26 cellular contexts compared by ENCODE assay signal in the genomic region with DNA sequence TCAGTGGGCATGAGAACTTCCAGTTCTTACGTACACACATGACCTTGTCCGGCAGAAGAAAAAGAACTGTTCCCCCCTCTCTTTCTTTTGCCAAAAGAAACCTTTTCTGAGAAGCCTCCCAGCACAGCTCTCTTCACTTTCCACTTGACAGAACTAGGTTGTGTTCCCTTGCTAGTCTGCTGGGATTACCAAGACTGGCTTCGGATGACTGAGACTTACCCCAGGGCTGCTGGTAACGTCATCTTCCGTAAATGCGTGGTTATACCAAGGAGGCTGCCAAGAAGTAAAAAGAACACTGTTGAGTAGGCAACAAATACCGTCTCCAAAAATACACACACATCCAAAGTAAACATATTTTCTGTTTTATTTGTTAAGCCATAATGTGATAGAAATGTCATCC.
DNase-seq lines count a peak whose midpoint lies in the region; ATAC-seq and TF ChIP-seq lines count a peak whose summit lies in the region.
"Had no signal": no experiment of that assay in that cellular context is flagged by ENCODE, and none has a peak within 500 bp of the region (broad histone marks: within the 10 kb centered on the region; RNA-seq: fewer than 3 reads in every experiment).

No MANE protein-coding gene starts in this region.

- peak; percentile 25 for DNase-seq in PC-3
- no peak for DNase-seq in chondrocyte (ENCODE audit: low spot score)
- DNase-seq in fibroblast of villous mesenchyme (ENCODE audit: low read depth): peak; percentile 6
- DNase-seq in sciatic nerve (ENCODE audit: low spot score): no peak
- DNase-seq in tibial nerve (ENCODE audit: low spot score in 2 of 2): no peak
- DNase-seq in NCI-H345 treated with DMSO at 0.1 percent for 48 hours (lab: John Stamatoyannopoulos, UW; ENCODE audit: unreplicated experiment): no peak
- DNase-seq in AG08396 (ENCODE audit: low spot score): no peak
- no peak for DNase-seq in left ventricle myocardium inferior
- DNase-seq: activated CD4-positive, alpha-beta T cell treated with anti-CD3 and anti-CD28 coated beads, Interleukin-2, amount 50 U/mL, for 1 hour; activated CD8-positive, alpha-beta memory T cell treated with anti-CD3 and anti-CD28 coated beads, Interleukin-2, amount 10 ng/mL, durations not matched to agents 7 days and 5 days; activated T-cell treated with anti-CD3 and anti-CD28 coated beads, Interleukin-2, amount 50 U/mL, for 48 hours; COR-L47; DMS53; H9; heart left ventricle; Kasumi-1; NCI-H1092; NCI-H187; NCI-H526 treated with DMSO at 0.1 percent for 48 hours; SIG-M5; small intestine; stimulated activated CD4-positive, alpha-beta T cell treated with anti-CD3 and anti-CD28 coated beads, Interleukin-1b, Interleukin-23, amount 100 ng/mL, for 48 hours had no signal

- peak overlapping the region; percentile 45 for H3K27ac Mint-ChIP-seq in chondrocyte (ENCODE audit: unreplicated experiment)
- H3K27ac Mint-ChIP-seq: activated CD8-positive, alpha-beta memory T cell treated with anti-CD3 and anti-CD28 coated beads, Interleukin-2, amount 10 ng/mL, durations not matched to agents 7 days and 5 days; H9 had no signal

- TF ChIP-seq CTCF in PC-3 (conservative IDR thresholded peaks at IDR 0.05; ENCODE audit: low read depth, low read length) (no peak), chondrocyte (IDR thresholded peaks at IDR 0.05) (no peak), fibroblast of villous mesenchyme (IDR thresholded peaks at IDR 0.05; ENCODE audit: insufficient read depth, low read depth, low read length) (no peak), tibial nerve (IDR thresholded peaks at IDR 0.05) (no peak), left ventricle myocardium inferior (IDR thresholded peaks at IDR 0.05; ENCODE audit: borderline replicate concordance) (no peak)

- POLR2A ChIA-PET in PC-3 (lab: Charles Lee; ENCODE audit: unreplicated experiment): no interaction called here

- no peaks in the 10 kb centered on the region for H4K20me1 ChIP-seq in PC-3 (ENCODE audit: low read length)
- H4K20me1 ChIP-seq: BLaER1 treated with 17β-estradiol and CSF1 and Interleukin-3, amounts not matched to agents 10 nM and 100 nM had no signal

- H3K4me1 Mint-ChIP-seq in chondrocyte (ENCODE audit: low read depth): peaks cover 9% of the 10 kb centered on the region
- H3K4me1 Mint-ChIP-seq: activated CD8-positive, alpha-beta memory T cell treated with anti-CD3 and anti-CD28 coated beads, Interleukin-2, amount 10 ng/mL, durations not matched to agents 7 days and 5 days had no signal

- peak overlapping the region; percentile 32; the same call in 1 of the 2 replicates for H2AFZ ChIP-seq in PC-3 (ENCODE audit: low read length)

- BruUV-seq in PC-3 (replicated peaks; lab: Mats Ljungman, UMichigan): no TSS peak

- H3K4me1 ChIP-seq in PC-3 (ENCODE audit: insufficient read depth, low read length): no peaks in the 10 kb centered on the region
- no peaks in the 10 kb centered on the region for H3K4me1 ChIP-seq in tibial nerve
- no peaks in the 10 kb centered on the region for H3K4me1 ChIP-seq in left ventricle myocardium inferior
- H3K4me1 ChIP-seq: BLaER1 treated with 17β-estradiol and CSF1 and Interleukin-3, amounts not matched to agents 10 nM and 100 nM; heart left ventricle had no signal

- H3K36me3 ChIP-seq in PC-3 (ENCODE audit: low read depth, low read length) (no peaks in the 10 kb centered on the region), tibial nerve (no peaks in the 10 kb centered on the region), left ventricle myocardium inferior (no peaks in the 10 kb centered on the region)
- H3K36me3 ChIP-seq: BLaER1 treated with 17β-estradiol and CSF1 and Interleukin-3, amounts not matched to agents 10 nM and 100 nM; heart left ventricle; neutrophil had no signal

- H3K9me2 ChIP-seq in PC-3 (replicated peaks; ENCODE audit: low read length): no peaks in the 10 kb centered on the region

- H3K36me3 Mint-ChIP-seq in chondrocyte (ENCODE audit: low read depth): no peaks in the 10 kb centered on the region
- H3K36me3 Mint-ChIP-seq: activated CD8-positive, alpha-beta memory T cell treated with anti-CD3 and anti-CD28 coated beads, Interleukin-2, amount 10 ng/mL, durations not matched to agents 7 days and 5 days had no signal

- no peak overlapping the region for H3K4me2 ChIP-seq in PC-3 (ENCODE audit: low read length)
- H3K4me2 ChIP-seq: BLaER1 treated with 17β-estradiol and CSF1 and Interleukin-3, amounts not matched to agents 10 nM and 100 nM had no signal

- no peaks in the 10 kb centered on the region for H3F3A ChIP-seq in PC-3 (ENCODE audit: low read length, unreplicated experiment)

- intact Hi-C loops in PC-3 (cut with micrococcal nuclease): no loop called here
- intact Hi-C loops in sciatic nerve (cut with DNase I): no loop called here
- intact Hi-C loops in left ventricle myocardium inferior (cut with micrococcal nuclease): no loop called here

- TF ChIP-seq EP300 in tibial nerve (IDR thresholded peaks at IDR 0.05): no peak

- H3K4me3 ChIP-seq in PC-3 (ENCODE audit: low read length) (no peak overlapping the region), fibroblast of villous mesenchyme (ENCODE audit: low read depth, low read length) (no peak overlapping the region), tibial nerve (no peak overlapping the region), left ventricle myocardium inferior (no peak overlapping the region)
- H3K4me3 ChIP-seq: BLaER1 treated with 17β-estradiol and CSF1 and Interleukin-3, amounts not matched to agents 10 nM and 100 nM; heart left ventricle had no signal

- CTCF ChIA-PET in PC-3 (lab: Charles Lee): no interaction called here

- H3K27me3 Mint-ChIP-seq in chondrocyte (ENCODE audit: low read depth): no peaks in the 10 kb centered on the region
- H3K27me3 Mint-ChIP-seq: activated CD8-positive, alpha-beta memory T cell treated with anti-CD3 and anti-CD28 coated beads, Interleukin-2, amount 10 ng/mL, durations not matched to agents 7 days and 5 days had no signal

- no peaks in the 10 kb centered on the region for H3K9me3 ChIP-seq in PC-3 (ENCODE audit: low read length)
- H3K9me3 ChIP-seq in tibial nerve: no peaks in the 10 kb centered on the region
- H3K9me3 ChIP-seq in left ventricle myocardium inferior (replicated peaks): no peaks in the 10 kb centered on the region
- H3K9me3 ChIP-seq: BLaER1 treated with 17β-estradiol and CSF1 and Interleukin-3, amounts not matched to agents 10 nM and 100 nM; heart left ventricle; neutrophil had no signal

- no peaks in the 10 kb centered on the region for H3K9me3 Mint-ChIP-seq in chondrocyte (ENCODE audit: low read depth)

- H3K27me3 ChIP-seq in PC-3 (ENCODE audit: low read length) (no peaks in the 10 kb centered on the region), tibial nerve (no peaks in the 10 kb centered on the region), left ventricle myocardium inferior (ENCODE audit: low read depth) (peaks cover 21% of the 10 kb centered on the region)
- H3K27me3 ChIP-seq: BLaER1 treated with 17β-estradiol and CSF1 and Interleukin-3, amounts not matched to agents 10 nM and 100 nM; neutrophil had no signal

- no peaks in the 10 kb centered on the region for H3K79me2 ChIP-seq in PC-3 (ENCODE audit: low read length)

- no peak overlapping the region for H3K9ac ChIP-seq in PC-3 (ENCODE audit: low read length)
- H3K9ac ChIP-seq: BLaER1 treated with 17β-estradiol and CSF1 and Interleukin-3, amounts not matched to agents 10 nM and 100 nM had no signal

- no peak for TF ChIP-seq POLR2A in tibial nerve (IDR thresholded peaks at IDR 0.05)

- ATAC-seq in PC-3: peak; percentile 71
- peak; percentile 90 for ATAC-seq in sciatic nerve
- ATAC-seq: activated CD8-positive, alpha-beta memory T cell treated with anti-CD3 and anti-CD28 coated beads, Interleukin-2, amount 10 ng/mL, durations not matched to agents 7 days and 5 days; heart left ventricle; HepG2; Panc1 had no signal

- no peak overlapping the region for H3K4me3 Mint-ChIP-seq in chondrocyte (ENCODE audit: unreplicated experiment)
- H3K4me3 Mint-ChIP-seq: activated CD8-positive, alpha-beta memory T cell treated with anti-CD3 and anti-CD28 coated beads, Interleukin-2, amount 10 ng/mL, durations not matched to agents 7 days and 5 days; H9 had no signal

- H3K27ac ChIP-seq in PC-3 (ENCODE audit: low read length): no peak overlapping the region
- H3K27ac ChIP-seq in tibial nerve: no peak overlapping the region
- H3K27ac ChIP-seq in left ventricle myocardium inferior (replicated peaks): no peak overlapping the region
- H3K27ac ChIP-seq: BLaER1 treated with 17β-estradiol and CSF1 and Interleukin-3, amounts not matched to agents 10 nM and 100 nM; heart left ventricle; neutrophil had no signal

- 57 to 66% methylated on average over 7 of the region's 7 CpGs for WGBS in tibial nerve, 2 donors

Comparison
In these comparisons a context has a peak if more than half of its experiments do, and no peak if none do; other contexts are left out.
1. DNase-seq: peak in PC-3 (single experiment) and fibroblast of villous mesenchyme (single experiment); none in chondrocyte (single experiment), sciatic nerve (single experiment), tibial nerve (0 of 2), NCI-H345 treated with DMSO at 0.1 percent for 48 hours (single experiment), AG08396 (single experiment) and left ventricle myocardium inferior (single experiment).